ENCODE assay signal across 23 cellular contexts in genomic region chr15:87639305-87640011, GRCh38.
A peak's percentile ranks its signal among the peaks of the same experiment; 100 is the strongest.
DNase-seq lines count a peak whose midpoint lies in the region; ATAC-seq and TF ChIP-seq lines count a peak whose summit lies in the region.
"Had no signal": no experiment of that assay in that cellular context is flagged by ENCODE, and none has a peak within 500 bp of the region (broad histone marks: within the 10 kb centered on the region; RNA-seq: fewer than 3 reads in every experiment).

No MANE protein-coding gene starts in this region.

- BruUV-seq in IMR-90 (replicated peaks; lab: Mats Ljungman, UMichigan) = no TSS peak

- WGBS in IMR-90 (ENCODE audit: extremely low coverage in 2 of 2, insufficient read length in 1 of 2), 2 experiments = no CpG with 5 or more reads among the region's 4 CpGs
- WGBS in iPS DF 6.9 (ENCODE audit: insufficient coverage, insufficient read length) = no CpG with 5 or more reads among the region's 4 CpGs

- H3K27me3 Mint-ChIP-seq in glutamatergic neuron (ENCODE audit: unreplicated experiment) = no peaks in the 10 kb centered on the region
- H3K27me3 Mint-ChIP-seq: B cell; CD4-positive, CD25-positive, alpha-beta regulatory T cell had no signal

- H3K27me3 ChIP-seq in BE2C (no peaks in the 10 kb centered on the region), IMR-90 (ENCODE audit: control insufficient read depth, insufficient read depth, low read length) (no peaks in the 10 kb centered on the region), iPS DF 6.9 (ENCODE audit: control insufficient read depth, insufficient read depth, low read length) (no peaks in the 10 kb centered on the region)
- H3K27me3 ChIP-seq: MG63 had no signal

- H4K20me1 ChIP-seq in IMR-90 (ENCODE audit: insufficient read depth, low read length) = no peaks in the 10 kb centered on the region

- H4K8ac ChIP-seq in IMR-90 (ENCODE audit: low read depth in 2 of 2, low read length in 2 of 2) = no peak overlapping the region

- TF ChIP-seq POLR2A in IMR-90 (IDR thresholded peaks at IDR 0.05; ENCODE audit: low read depth, low read length) = no peak

- in situ Hi-C loops in IMR-90 (cut with MboI; ENCODE audit: low sequenced_read_pairs) = no loop called here
- in situ Hi-C loops in astrocyte of the spinal cord (cut with HindIII; ENCODE audit: low sequenced_read_pairs) = no loop called here

- DNase-seq in BE2C (peak; percentile 27), IMR-90 (no peak), astrocyte of the spinal cord (ENCODE audit: low read depth, low spot score) (peak; percentile 14), iPS DF 6.9 (ENCODE audit: low read depth, low spot score) (peak; percentile 5), glutamatergic neuron (no peak), SK-N-DZ (ENCODE audit: low spot score) (no peak), A172 (ENCODE audit: low spot score) (no peak)
- no peak for DNase-seq in activated effector memory CD4-positive, alpha-beta T cell treated with anti-CD3 and anti-CD28 coated beads, Interleukin-2, amount 50 U/mL, for 16 hours
- DNase-seq: CD4-positive, CD25-positive, alpha-beta regulatory T cell; COR-L47; DMS79; HCEC 1CT; Kasumi-1; MG63; NCI-H1048; NCI-H1436; NCI-H187 treated with DMSO at 0.1 percent for 48 hours; NCI-H2107; NCI-H748 treated with DMSO at 0.1 percent for 48 hours; SIG-M5 had no signal

- no peak for ATAC-seq in IMR-90 (ENCODE audit: low read depth)
- ATAC-seq: GM12878, GM23338 had no signal

- no peak overlapping the region for H2AFZ ChIP-seq in IMR-90 (replicated peaks; ENCODE audit: low read length, poor library complexity)
- H2AFZ ChIP-seq: GM23338 had no signal

- H3K4me2 ChIP-seq in IMR-90 (ENCODE audit: low read depth, low read length) = no peak overlapping the region
- H3K4me2 ChIP-seq: GM23338 had no signal

- no peak overlapping the region for H2BK120ac ChIP-seq in IMR-90 (ENCODE audit: low read depth, low read length)

- H3K4me3 Mint-ChIP-seq in glutamatergic neuron (ENCODE audit: unreplicated experiment) = no peak overlapping the region
- H3K4me3 Mint-ChIP-seq: B cell; CD4-positive, CD25-positive, alpha-beta regulatory T cell; GM23338 had no signal

- no peak for TF ChIP-seq CTCF in BE2C (IDR thresholded peaks at IDR 0.05; ENCODE audit: low read depth, low read length)
- no peak for TF ChIP-seq CTCF in IMR-90 (conservative IDR thresholded peaks at IDR 0.05; ENCODE audit: low read depth, low read length)
- no peak for TF ChIP-seq CTCF in astrocyte of the spinal cord (IDR thresholded peaks at IDR 0.05; ENCODE audit: low read depth, low read length)
- TF ChIP-seq CTCF in glutamatergic neuron (IDR thresholded peaks at IDR 0.05; ENCODE audit: partially characterized antibody, unreplicated experiment) = no peak

- no peak overlapping the region for H3K56ac ChIP-seq in IMR-90 (ENCODE audit: extremely low read depth, insufficient read depth, low read length)

- H4K5ac ChIP-seq in IMR-90 (ENCODE audit: low read depth, low read length) = no peak overlapping the region

- POLR2A ChIA-PET in IMR-90 (lab: Charles Lee; ENCODE audit: unreplicated experiment) = no interaction called here

- H3K14ac ChIP-seq in IMR-90 (replicated peaks; ENCODE audit: low read depth, low read length) = no peak overlapping the region

- H3K27ac Mint-ChIP-seq in glutamatergic neuron (ENCODE audit: unreplicated experiment) = no peak overlapping the region
- H3K27ac Mint-ChIP-seq: B cell; CD4-positive, CD25-positive, alpha-beta regulatory T cell had no signal

- H3K4me1 ChIP-seq in BE2C = peaks cover 12% of the 10 kb centered on the region
- H3K4me1 ChIP-seq in IMR-90 (ENCODE audit: control insufficient read depth, insufficient read depth, low read length) = no peaks in the 10 kb centered on the region
- H3K4me1 ChIP-seq in iPS DF 6.9 (ENCODE audit: control insufficient read depth, insufficient read depth, low read length) = no peaks in the 10 kb centered on the region

- peaks cover 1% of the 10 kb centered on the region for H3K4me1 Mint-ChIP-seq in glutamatergic neuron (ENCODE audit: low read depth, unreplicated experiment)
- H3K4me1 Mint-ChIP-seq: B cell had no signal

- H3K36me3 ChIP-seq in BE2C (no peaks in the 10 kb centered on the region), IMR-90 (ENCODE audit: control insufficient read depth, insufficient read depth, low read length) (no peaks in the 10 kb centered on the region), iPS DF 6.9 (ENCODE audit: control insufficient read depth, insufficient read depth, low read length) (no peaks in the 10 kb centered on the region)
- H3K36me3 ChIP-seq: MG63 had no signal

- no peak overlapping the region for H3K9ac ChIP-seq in IMR-90 (ENCODE audit: low read depth, low read length)

- H3K4me3 ChIP-seq in BE2C (ENCODE audit: low read depth, low read length) = no peak overlapping the region
- H3K4me3 ChIP-seq in IMR-90 (ENCODE audit: insufficient read depth, low read depth, low read length) = no peak overlapping the region
- H3K4me3 ChIP-seq in astrocyte of the spinal cord (ENCODE audit: low read depth, low read length) = no peak overlapping the region
- no peak overlapping the region for H3K4me3 ChIP-seq in iPS DF 6.9 (ENCODE audit: low read length)
- H3K4me3 ChIP-seq: GM12878, GM23338, MG63 had no signal

- H3K9me3 Mint-ChIP-seq in glutamatergic neuron (ENCODE audit: unreplicated experiment) = no peaks in the 10 kb centered on the region
- H3K9me3 Mint-ChIP-seq: GM23338 had no signal

- no peaks in the 10 kb centered on the region for H3K79me1 ChIP-seq in IMR-90 (ENCODE audit: low read depth in 1 of 2, low read length in 2 of 2)

- H3K23ac ChIP-seq in IMR-90 (ENCODE audit: low read depth, low read length) = no peak overlapping the region

- no peak overlapping the region for H2AK9ac ChIP-seq in IMR-90 (replicated peaks; ENCODE audit: low read depth, low read length, poor library complexity)

- H2BK15ac ChIP-seq in IMR-90 (ENCODE audit: low read depth, low read length) = no peak overlapping the region

- no peaks in the 10 kb centered on the region for H3K9me3 ChIP-seq in BE2C
- 0 out of 2 replicates have a peak, but pooled peaks cover 2% of the 10 kb centered on the region for H3K9me3 ChIP-seq in IMR-90 (ENCODE audit: control insufficient read depth, insufficient read depth, low read length)
- no peaks in the 10 kb centered on the region for H3K9me3 ChIP-seq in iPS DF 6.9 (ENCODE audit: control insufficient read depth, insufficient read depth, low read length)
- H3K9me3 ChIP-seq: MG63 had no signal

- dilution Hi-C loops in IMR-90 (cut with HindIII; ENCODE audit: low sequenced_read_pairs, unreplicated experiment) = no loop called here

- H4K91ac ChIP-seq in IMR-90 (ENCODE audit: insufficient read depth, low read depth, low read length) = no peak overlapping the region

- H2BK5ac ChIP-seq in IMR-90 (ENCODE audit: low read depth, low read length, poor library complexity, severe bottlenecking) = no peak overlapping the region

- no peak overlapping the region for H2BK20ac ChIP-seq in IMR-90 (ENCODE audit: low read depth, low read length)

- no peak overlapping the region for H2AK5ac ChIP-seq in IMR-90 (ENCODE audit: low read depth, low read length)

- no peak overlapping the region for H3K4ac ChIP-seq in IMR-90 (ENCODE audit: low read depth, low read length)

- TF ChIP-seq RAD21 in IMR-90 (IDR thresholded peaks at IDR 0.05; ENCODE audit: low read length) = no peak

- intact Hi-C loops in IMR-90 (cut with micrococcal nuclease) = no loop called here

- H3K18ac ChIP-seq in IMR-90 (ENCODE audit: low read depth, low read length) = no peak overlapping the region

- CTCF ChIA-PET in IMR-90 (lab: Yijun Ruan, JAX) = no interaction called here

- H3K27ac ChIP-seq in IMR-90 (ENCODE audit: insufficient read depth, low read length) (no peak overlapping the region), iPS DF 6.9 (ENCODE audit: low read length) (no peak overlapping the region)

- no peaks in the 10 kb centered on the region for H3K9me1 ChIP-seq in IMR-90 (ENCODE audit: insufficient read depth, low read length)

- no peaks in the 10 kb centered on the region for H3K36me3 Mint-ChIP-seq in glutamatergic neuron (ENCODE audit: unreplicated experiment)
- H3K36me3 Mint-ChIP-seq: CD4-positive, CD25-positive, alpha-beta regulatory T cell had no signal

TF ChIP-seq in IMR-90, 13 proteins besides CTCF, POLR2A, EP300 and RAD21:
- no peak for TF ChIP-seq RFX5 (IDR thresholded peaks at IDR 0.05; ENCODE audit: low read depth, low read length)
- no peak for TF ChIP-seq USF2 (IDR thresholded peaks at IDR 0.05; ENCODE audit: low read depth, low read length)
- no peak for TF ChIP-seq CHD1 (IDR thresholded peaks at IDR 0.05; ENCODE audit: low read depth, low read length)
- no peak for TF ChIP-seq SMC3 (IDR thresholded peaks at IDR 0.05; ENCODE audit: low read depth, low read length)
- TF ChIP-seq NFE2L2 (IDR thresholded peaks at IDR 0.05; ENCODE audit: low read depth, low read length) = peak; percentile 27; the same call in 1 of the 2 replicates
- TF ChIP-seq BHLHE40 (IDR thresholded peaks at IDR 0.05; ENCODE audit: low read depth, low read length) = no peak

Comparison
In these comparisons a context has a peak if more than half of its experiments do, and no peak if none do; other contexts are left out.
1. DNase-seq: peak in BE2C (single experiment), astrocyte of the spinal cord (single experiment) and iPS DF 6.9 (single experiment); none in IMR-90 (single experiment), activated effector memory CD4-positive, alpha-beta T cell treated with anti-CD3 and anti-CD28 coated beads, Interleukin-2, amount 50 U/mL, for 16 hours (single experiment), glutamatergic neuron (single experiment), SK-N-DZ (single experiment) and A172 (single experiment).